In genomic region chr1:66693856-66694255, GRCh38 we compare ENCODE assay signal across 22 cellular contexts. TPM values are rescaled to one million over a fixed set of nuclear protein-coding genes. Genes with fewer than 3 reads are reported as not detected.
DNase-seq lines count a peak whose midpoint lies in the region; ATAC-seq lines count a peak whose summit lies in the region.
"Had no signal": no experiment of that assay in that cellular context is flagged by ENCODE, and none has a peak within 500 bp of the region (broad histone marks: within the 10 kb centered on the region; RNA-seq: fewer than 3 reads in every experiment).

No MANE protein-coding gene starts in this region.

- no peak overlapping the region for H3K27ac Mint-ChIP-seq in activated CD8-positive, alpha-beta memory T cell treated with anti-CD3 and anti-CD28 coated beads, Interleukin-2, amount 10 ng/mL, durations not matched to agents 7 days and 5 days
- H3K27ac Mint-ChIP-seq: CD8-positive, alpha-beta memory T cell had no signal

- no peaks in the 10 kb centered on the region for H3K9me3 Mint-ChIP-seq in activated CD8-positive, alpha-beta memory T cell treated with anti-CD3 and anti-CD28 coated beads, Interleukin-2, amount 10 ng/mL, durations not matched to agents 7 days and 5 days (ENCODE audit: low read depth)
- H3K9me3 Mint-ChIP-seq: CD8-positive, alpha-beta memory T cell had no signal

- no peak overlapping the region for H3K4me3 Mint-ChIP-seq in activated CD8-positive, alpha-beta memory T cell treated with anti-CD3 and anti-CD28 coated beads, Interleukin-2, amount 10 ng/mL, durations not matched to agents 7 days and 5 days
- H3K4me3 Mint-ChIP-seq: CD8-positive, alpha-beta memory T cell had no signal

- H3K4me1 Mint-ChIP-seq in activated CD8-positive, alpha-beta memory T cell treated with anti-CD3 and anti-CD28 coated beads, Interleukin-2, amount 10 ng/mL, durations not matched to agents 7 days and 5 days: peaks cover 3% of the 10 kb centered on the region

- H3K36me3 Mint-ChIP-seq in activated CD8-positive, alpha-beta memory T cell treated with anti-CD3 and anti-CD28 coated beads, Interleukin-2, amount 10 ng/mL, durations not matched to agents 7 days and 5 days: no peaks in the 10 kb centered on the region
- H3K36me3 Mint-ChIP-seq: CD8-positive, alpha-beta memory T cell had no signal

- peak; percentile 9 for DNase-seq in DMS79 treated with DMSO at 0.1 percent for 48 hours (lab: John Stamatoyannopoulos, UW)
- no peak for DNase-seq in DMS79 (lab: John Stamatoyannopoulos, UW)
- DNase-seq in NCI-H1092 (lab: John Stamatoyannopoulos, UW): peak; percentile 19
- DNase-seq in NCI-H526 treated with DMSO at 0.1 percent for 48 hours (lab: John Stamatoyannopoulos, UW): peak; percentile 99
- peak; percentile 55 for DNase-seq in kidney tubule cell (ENCODE audit: low spot score)
- no peak for DNase-seq in activated CD8-positive, alpha-beta memory T cell treated with anti-CD3 and anti-CD28 coated beads, Interleukin-2, amount 10 ng/mL, durations not matched to agents 7 days and 5 days
- no peak for DNase-seq in iPS-NIHi11 (ENCODE audit: low spot score)
- DNase-seq: Calu3; CD8-positive, alpha-beta memory T cell; DMS153; H7; MG63; NCI-H1694; NK-92 treated with Interleukin-12 subunit alpha and Interleukin-12 subunit beta, amount 100 ng/mL, for 24 hours; SHP77 treated with DMSO at 0.1 percent for 48 hours; SK-N-SH had no signal

- peaks cover 22% of the 10 kb centered on the region for H3K27me3 Mint-ChIP-seq in activated CD8-positive, alpha-beta memory T cell treated with anti-CD3 and anti-CD28 coated beads, Interleukin-2, amount 10 ng/mL, durations not matched to agents 7 days and 5 days

- ATAC-seq in activated CD8-positive, alpha-beta memory T cell treated with anti-CD3 and anti-CD28 coated beads, Interleukin-2, amount 10 ng/mL, durations not matched to agents 7 days and 5 days: no peak
- ATAC-seq in GM19455 (IDR thresholded peaks at IDR 0.05; ENCODE audit: unreplicated experiment): no peak
- ATAC-seq: HepG2, K562 had no signal

- CTCF ChIA-PET in activated CD8-positive, alpha-beta memory T cell treated with anti-CD3 and anti-CD28 coated beads, Interleukin-2, amount 10 ng/mL, durations not matched to agents 7 days and 5 days (lab: Charles Lee): no interaction called here

RNA-seq across cellular contexts. Expression of gene DYNLT5, which starts 58.4 kb away (rescaled TPM):
- not detected for total RNA-seq in activated CD8-positive, alpha-beta memory T cell treated with anti-CD3 and anti-CD28 coated beads, Interleukin-2, amount 10 ng/mL, durations not matched to agents 7 days and 5 days
- total RNA-seq: Calu3; CD8-positive, alpha-beta memory T cell; HepG2; HT-29; K562; NCI-H460; T-helper 2 cell treated with Interferon-gamma antibody and Interleukin-4, amounts not matched to agents 100 ng/mL and 5 ng/mL, for 36 hours had no signal

Comparison
In these comparisons a context has a peak if more than half of its experiments do, and no peak if none do; other contexts are left out.
1. DNase-seq: peak in DMS79 treated with DMSO at 0.1 percent for 48 hours (single experiment), NCI-H1092 (single experiment), NCI-H526 treated with DMSO at 0.1 percent for 48 hours (single experiment) and kidney tubule cell (single experiment); none in DMS79 (single experiment), activated CD8-positive, alpha-beta memory T cell treated with anti-CD3 and anti-CD28 coated beads, Interleukin-2, amount 10 ng/mL, durations not matched to agents 7 days and 5 days (single experiment) and iPS-NIHi11 (single experiment).